Comparison of ENCODE assay signal across 14 cellular contexts in the genomic region with DNA sequence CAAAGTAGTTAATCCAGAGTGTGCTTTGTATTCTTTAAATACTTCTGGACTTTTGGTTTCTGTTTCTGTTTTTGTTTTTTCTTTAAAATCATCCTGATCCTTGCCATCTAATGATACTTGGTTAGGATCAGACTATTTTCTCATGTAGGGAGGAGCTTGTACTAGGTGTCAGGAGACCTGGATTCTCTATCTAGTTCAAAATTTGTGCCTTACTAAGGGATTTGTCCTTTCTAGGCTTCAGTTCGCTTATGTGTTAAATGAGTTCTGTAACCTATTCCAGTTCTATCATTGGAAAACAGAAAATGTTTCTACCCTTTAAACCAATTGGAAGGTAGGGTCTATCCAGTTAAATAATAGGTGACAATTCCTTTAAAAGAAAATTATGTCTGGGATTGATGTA. TPM values are rescaled to one million over a fixed set of nuclear protein-coding genes. Genes with fewer than 3 reads are reported as not detected.
A peak's percentile ranks its signal among the peaks of the same experiment; 100 is the strongest.
DNase-seq lines count a peak whose midpoint lies in the region; ATAC-seq and TF ChIP-seq lines count a peak whose summit lies in the region.
"Had no signal": no experiment of that assay in that cellular context is flagged by ENCODE, and none has a peak within 500 bp of the region (broad histone marks: within the 10 kb centered on the region; RNA-seq: fewer than 3 reads in every experiment).

No MANE protein-coding gene starts in this region.

- H3K27ac Mint-ChIP-seq in stimulated activated naive CD8-positive, alpha-beta T cell treated with anti-CD3 and anti-CD28 coated beads, Interleukin-15, Interleukin-2, amounts not matched to agents 100 ng/mL and 50 ng/mL, for 24 hours = peak overlapping the region; percentile 33
- H3K27ac Mint-ChIP-seq: activated CD4-positive, alpha-beta T cell treated with anti-CD3 and anti-CD28 coated beads, Interleukin-2, amount 10 ng/mL, durations not matched to agents 7 days and 5 days had no signal

- H3K4me1 ChIP-seq in colonic mucosa (no peaks in the 10 kb centered on the region), parathyroid adenoma (no peaks in the 10 kb centered on the region)

- TF ChIP-seq CTCF in colonic mucosa (IDR thresholded peaks at IDR 0.05) (no peak), parathyroid adenoma (IDR thresholded peaks at IDR 0.05) (no peak)

- no peaks in the 10 kb centered on the region for H3K36me3 Mint-ChIP-seq in stimulated activated naive CD8-positive, alpha-beta T cell treated with anti-CD3 and anti-CD28 coated beads, Interleukin-15, Interleukin-2, amounts not matched to agents 100 ng/mL and 50 ng/mL, for 24 hours (ENCODE audit: low read depth)

- DNase-seq in stimulated activated naive CD8-positive, alpha-beta T cell treated with anti-CD3 and anti-CD28 coated beads, Interleukin-15, Interleukin-2, amounts not matched to agents 100 U/mL and 50 U/mL, for 24 hours = no peak
- DNase-seq in colonic mucosa (no peak), KG1 (lab: John Stamatoyannopoulos, UW) (no peak), SW 1271 (lab: John Stamatoyannopoulos, UW) (no peak)
- DNase-seq in effector CD8-positive, alpha-beta T cell (lab: John Stamatoyannopoulos, UW) = no peak
- DNase-seq: activated CD4-positive, alpha-beta T cell treated with anti-CD3 and anti-CD28 coated beads, Interleukin-2, amount 10 ng/mL, durations not matched to agents 7 days and 5 days; activated gamma-delta T cell treated with Interleukin-2 at 50 U/mL for 16 hours; NCI-H510A treated with DMSO at 0.1 percent for 48 hours had no signal

- H3K36me3 ChIP-seq in colonic mucosa (no peaks in the 10 kb centered on the region), parathyroid adenoma (ENCODE audit: control insufficient read depth, insufficient read depth, low read length) (no peaks in the 10 kb centered on the region)
- H3K36me3 ChIP-seq: HAP-1 had no signal

- H3K4me1 Mint-ChIP-seq in stimulated activated naive CD8-positive, alpha-beta T cell treated with anti-CD3 and anti-CD28 coated beads, Interleukin-15, Interleukin-2, amounts not matched to agents 100 ng/mL and 50 ng/mL, for 24 hours (ENCODE audit: low read depth) = peaks cover 38% of the 10 kb centered on the region

- H3K27ac ChIP-seq in colonic mucosa = peak overlapping the region; percentile 38
- peak overlapping the region; percentile 20 for H3K27ac ChIP-seq in parathyroid adenoma

- H3K27me3 ChIP-seq in colonic mucosa (no peaks in the 10 kb centered on the region), parathyroid adenoma (ENCODE audit: control insufficient read depth, insufficient read depth, low read length) (peaks cover 4% of the 10 kb centered on the region)

- H3K27me3 Mint-ChIP-seq in stimulated activated naive CD8-positive, alpha-beta T cell treated with anti-CD3 and anti-CD28 coated beads, Interleukin-15, Interleukin-2, amounts not matched to agents 100 ng/mL and 50 ng/mL, for 24 hours = peaks cover 83% of the 10 kb centered on the region

- no peak for ATAC-seq in stimulated activated naive CD8-positive, alpha-beta T cell treated with anti-CD3 and anti-CD28 coated beads, Interleukin-15, Interleukin-2, amounts not matched to agents 100 U/mL and 50 U/mL, for 24 hours
- ATAC-seq in GM21786 (IDR thresholded peaks at IDR 0.05; ENCODE audit: unreplicated experiment) = no peak
- ATAC-seq: SK-N-SH treated with all-trans-retinoic acid at 6 μM for 48 hours had no signal

- peak overlapping the region; percentile 44 for H3K4me3 Mint-ChIP-seq in stimulated activated naive CD8-positive, alpha-beta T cell treated with anti-CD3 and anti-CD28 coated beads, Interleukin-15, Interleukin-2, amounts not matched to agents 100 ng/mL and 50 ng/mL, for 24 hours
- H3K4me3 Mint-ChIP-seq: activated CD4-positive, alpha-beta T cell treated with anti-CD3 and anti-CD28 coated beads, Interleukin-2, amount 10 ng/mL, durations not matched to agents 7 days and 5 days had no signal

- H3K9ac ChIP-seq in colonic mucosa (ENCODE audit: low read depth in 2 of 2, low read length in 2 of 2) (no peak overlapping the region), parathyroid adenoma (no peak overlapping the region)

- H3K4me2 ChIP-seq in parathyroid adenoma (ENCODE audit: low read length) = peak overlapping the region; percentile 32

- intact Hi-C loops in colonic mucosa (cut with DNase I) = loop anchor here (10.0 kb wide), 1 partner anchor 151 kb away; no protein-coding TSS in a partner anchor

- no peak overlapping the region for H2AFZ ChIP-seq in parathyroid adenoma

- no peak overlapping the region for H3K4me3 ChIP-seq in colonic mucosa
- peak overlapping the region; percentile 17 for H3K4me3 ChIP-seq in parathyroid adenoma (ENCODE audit: low read depth, low read length)
- H3K4me3 ChIP-seq: HAP-1, lung had no signal

- H3K9me3 ChIP-seq in colonic mucosa (no peaks in the 10 kb centered on the region), parathyroid adenoma (ENCODE audit: control insufficient read depth, low read length) (no peaks in the 10 kb centered on the region)
- H3K9me3 ChIP-seq: HAP-1 had no signal

- H3K9me3 Mint-ChIP-seq in stimulated activated naive CD8-positive, alpha-beta T cell treated with anti-CD3 and anti-CD28 coated beads, Interleukin-15, Interleukin-2, amounts not matched to agents 100 ng/mL and 50 ng/mL, for 24 hours = no peaks in the 10 kb centered on the region
- H3K9me3 Mint-ChIP-seq: activated CD4-positive, alpha-beta T cell treated with anti-CD3 and anti-CD28 coated beads, Interleukin-2, amount 10 ng/mL, durations not matched to agents 7 days and 5 days had no signal

- no peaks in the 10 kb centered on the region for H3K79me2 ChIP-seq in parathyroid adenoma

RNA-seq across cellular contexts. Expression of gene MEF2C, which starts 3.3 kb away (rescaled TPM):
- total RNA-seq in colonic mucosa = 10 to 100 TPM in 1 of 2 donors, 1 to 10 TPM in 1; 7.3 to 26.9 TPM
